In the genomic region with DNA sequence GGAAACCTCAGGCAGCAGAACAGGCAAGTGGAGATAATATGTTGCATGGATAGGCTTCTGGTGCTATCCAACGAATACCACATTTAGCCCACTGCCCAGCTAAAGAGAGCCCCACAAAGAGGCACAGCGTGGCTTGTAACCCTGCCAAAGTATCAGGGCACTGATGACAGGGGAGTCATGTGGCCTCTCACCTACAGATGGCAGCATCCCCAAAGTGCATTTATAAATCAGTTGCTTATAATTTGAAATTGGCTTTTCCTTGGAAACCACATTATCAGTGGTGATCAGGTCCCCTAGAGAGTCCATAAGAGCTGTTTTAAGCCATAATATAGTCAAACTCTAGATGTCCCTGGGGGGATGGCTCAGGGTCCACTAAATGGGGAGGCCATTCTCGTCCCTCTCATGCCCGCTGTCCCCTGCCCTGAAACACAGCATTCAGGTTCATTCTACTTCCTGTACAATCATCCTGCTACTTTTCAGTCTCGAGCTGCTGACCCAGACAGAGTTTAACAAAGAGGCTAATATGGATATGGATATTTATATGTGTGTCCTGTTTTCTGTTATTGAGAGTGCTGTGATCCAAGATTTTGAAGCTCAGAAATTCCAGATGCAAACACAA, we compare ENCODE assay signal across 8 cellular contexts. TPM values are rescaled to one million over a fixed set of nuclear protein-coding genes. Genes with fewer than 3 reads are reported as not detected.
DNase-seq lines count a peak whose midpoint lies in the region; ATAC-seq and TF ChIP-seq lines count a peak whose summit lies in the region.

No MANE protein-coding gene starts in this region.

- H3K4me1 ChIP-seq in BE2C = no peaks in the 10 kb centered on the region

- no peaks in the 10 kb centered on the region for H4K20me1 ChIP-seq in SU-DHL-6 (ENCODE audit: low read depth, low read length)

- no peaks in the 10 kb centered on the region for H3F3A ChIP-seq in SU-DHL-6 (ENCODE audit: insufficient read depth)

- no peaks in the 10 kb centered on the region for H3K79me2 ChIP-seq in SU-DHL-6 (ENCODE audit: insufficient read depth, low read length)

- H3K27me3 ChIP-seq in BE2C (no peaks in the 10 kb centered on the region), SU-DHL-6 (ENCODE audit: low read length) (no peaks in the 10 kb centered on the region)

- DNase-seq in BE2C (peak; percentile 46), HEK293T (ENCODE audit: extremely low spot score) (peak; percentile 35), iPS-NIHi11 (ENCODE audit: low spot score) (peak; percentile 4)

- TF ChIP-seq CTCF in BE2C (IDR thresholded peaks at IDR 0.05; ENCODE audit: low read depth, low read length) = peak; percentile 71
- peak; percentile 36 for TF ChIP-seq CTCF in SU-DHL-6 (IDR thresholded peaks at IDR 0.05; ENCODE audit: insufficient read depth, low read length, poor library complexity, severe bottlenecking)

- peak overlapping the region; percentile 29 for H3K4me2 ChIP-seq in SU-DHL-6 (ENCODE audit: low read depth, low read length, poor library complexity, severe bottlenecking)

- H3K27ac ChIP-seq in SU-DHL-6 (ENCODE audit: low read depth, low read length) = no peak overlapping the region

- H3K36me3 ChIP-seq in BE2C (no peaks in the 10 kb centered on the region), SU-DHL-6 (ENCODE audit: low read length) (no peaks in the 10 kb centered on the region)

- no peak for ATAC-seq in HG03520 (IDR thresholded peaks at IDR 0.05; ENCODE audit: unreplicated experiment)
- no peak for ATAC-seq in HG02981 (IDR thresholded peaks at IDR 0.05; ENCODE audit: unreplicated experiment)
- no peak for ATAC-seq in GM21423 (IDR thresholded peaks at IDR 0.05; ENCODE audit: unreplicated experiment)
- ATAC-seq in GM19467 (IDR thresholded peaks at IDR 0.05; ENCODE audit: unreplicated experiment) = no peak

- POLR2A ChIA-PET in HEK293T (lab: Yijun Ruan, JAX) = no interaction called here

- no peak overlapping the region for H3K9ac ChIP-seq in SU-DHL-6 (ENCODE audit: low read length)

- CTCF ChIA-PET in HEK293T (lab: Yijun Ruan, JAX) = interaction anchor here (0.6 to 1.5 kb wide), 5 partner anchors 21 to 684 kb away, joined by 3 to 6 read pairs (median 3); no protein-coding TSS in a partner anchor

- peak overlapping the region; percentile 35 for H3K4me3 ChIP-seq in BE2C (ENCODE audit: low read depth, low read length)
- H3K4me3 ChIP-seq in SU-DHL-6 (ENCODE audit: insufficient read depth, low read length, poor library complexity, severe bottlenecking) = no peak overlapping the region

- H3K9me3 ChIP-seq in BE2C (no peaks in the 10 kb centered on the region), SU-DHL-6 (ENCODE audit: insufficient read depth, low read length) (no peaks in the 10 kb centered on the region)

- H2AFZ ChIP-seq in SU-DHL-6 (ENCODE audit: low read depth, low read length, severe bottlenecking) = peak overlapping the region; percentile 82

- no peaks in the 10 kb centered on the region for H3K9me2 ChIP-seq in SU-DHL-6 (replicated peaks; ENCODE audit: insufficient read depth, low read length)

TF ChIP-seq in HEK293T, 16 proteins besides CTCF, POLR2A, EP300 and RAD21:
- TF ChIP-seq FOXA1 (IDR thresholded peaks at IDR 0.05) = no peak
- no peak for TF ChIP-seq SP1 (IDR thresholded peaks at IDR 0.05)
- TF ChIP-seq, protein P1, sequence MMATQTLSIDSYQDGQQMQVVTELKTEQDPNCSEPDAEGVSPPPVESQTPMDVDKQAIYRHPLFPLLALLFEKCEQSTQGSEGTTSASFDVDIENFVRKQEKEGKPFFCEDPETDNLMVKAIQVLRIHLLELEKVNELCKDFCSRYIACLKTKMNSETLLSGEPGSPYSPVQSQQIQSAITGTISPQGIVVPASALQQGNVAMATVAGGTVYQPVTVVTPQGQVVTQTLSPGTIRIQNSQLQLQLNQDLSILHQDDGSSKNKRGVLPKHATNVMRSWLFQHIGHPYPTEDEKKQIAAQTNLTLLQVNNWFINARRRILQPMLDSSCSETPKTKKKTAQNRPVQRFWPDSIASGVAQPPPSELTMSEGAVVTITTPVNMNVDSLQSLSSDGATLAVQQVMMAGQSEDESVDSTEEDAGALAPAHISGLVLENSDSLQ (IDR thresholded peaks at IDR 0.05) = no peak
- no peak for TF ChIP-seq NFRKB (IDR thresholded peaks at IDR 0.05)
- no peak for TF ChIP-seq SUZ12 (IDR thresholded peaks at IDR 0.05)
- no peak for TF ChIP-seq ARNT (IDR thresholded peaks at IDR 0.05)
- TF ChIP-seq ZNF384 (IDR thresholded peaks at IDR 0.05) = no peak
- TF ChIP-seq CTBP1 (IDR thresholded peaks at IDR 0.05; ENCODE audit: borderline replicate concordance) = no peak
- no peak for TF ChIP-seq FOXK2 (IDR thresholded peaks at IDR 0.05)

RNA-seq across cellular contexts. Expression of gene SRPX, which starts 28.6 kb away (rescaled TPM):
- polyA plus RNA-seq in BE2C (2012; ENCODE audit: insufficient read depth, insufficient read length, low read depth) = not detected
